Comparison of ENCODE assay signal across 1 cellular context in genomic region chr2:222859786-222860726, GRCh38.
TF ChIP-seq lines count a peak whose summit lies in the region.

No MANE protein-coding gene starts in this region.

TF ChIP-seq in HepG2, 621 proteins besides CTCF, POLR2A, EP300 and RAD21 (continued from another document and continues in another):
- TF ChIP-seq ARID3A (IDR thresholded peaks at IDR 0.05; ENCODE audit: low read depth, low read length): no peak
- no peak for TF ChIP-seq ZMYM3 (CRISPR knock-in tag; IDR thresholded peaks at IDR 0.05)
- no peak for TF ChIP-seq CHD2 (IDR thresholded peaks at IDR 0.05; ENCODE audit: low read depth, low read length)
- TF ChIP-seq SP4 (CRISPR knock-in tag; IDR thresholded peaks at IDR 0.05): no peak
- TF ChIP-seq ZFP36L2 (CRISPR knock-in tag; IDR thresholded peaks at IDR 0.05): no peak
- TF ChIP-seq CBX5 (CRISPR knock-in tag; IDR thresholded peaks at IDR 0.05; ENCODE audit: borderline replicate concordance): no peak
- peak; percentile 57; the same call in 1 of the 2 replicates for TF ChIP-seq ZNF362 (CRISPR knock-in tag; IDR thresholded peaks at IDR 0.05; ENCODE audit: borderline replicate concordance)
- TF ChIP-seq GABPB1 (CRISPR knock-in tag; IDR thresholded peaks at IDR 0.05): no peak
- TF ChIP-seq PHF21A (CRISPR knock-in tag; IDR thresholded peaks at IDR 0.05): no peak; the same call in 1 of the 2 replicates
- TF ChIP-seq ZNF598 (CRISPR knock-in tag; IDR thresholded peaks at IDR 0.05; ENCODE audit: borderline replicate concordance): no peak
- no peak for TF ChIP-seq ZBTB2 (CRISPR knock-in tag; IDR thresholded peaks at IDR 0.05; ENCODE audit: low read depth)
- no peak for TF ChIP-seq ZNF841 (CRISPR knock-in tag; IDR thresholded peaks at IDR 0.05; ENCODE audit: borderline replicate concordance)
- TF ChIP-seq REL (CRISPR knock-in tag; conservative IDR thresholded peaks at IDR 0.05): no peak
- no peak for TF ChIP-seq ESRRA (CRISPR knock-in tag; IDR thresholded peaks at IDR 0.05; ENCODE audit: low read depth)
- no peak for TF ChIP-seq TEAD2 (CRISPR knock-in tag; IDR thresholded peaks at IDR 0.05)
- no peak for TF ChIP-seq ATAD3A (CRISPR knock-in tag; IDR thresholded peaks at IDR 0.05)
- TF ChIP-seq ZNF34 (CRISPR knock-in tag; IDR thresholded peaks at IDR 0.05; ENCODE audit: borderline replicate concordance): no peak
- TF ChIP-seq DZIP1 (CRISPR knock-in tag; IDR thresholded peaks at IDR 0.05): no peak
- TF ChIP-seq ZNF572 (CRISPR knock-in tag; IDR thresholded peaks at IDR 0.05): no peak
- no peak for TF ChIP-seq ZNF567 (CRISPR knock-in tag; IDR thresholded peaks at IDR 0.05; ENCODE audit: borderline replicate concordance)
- TF ChIP-seq YEATS4 (CRISPR knock-in tag; IDR thresholded peaks at IDR 0.05; ENCODE audit: borderline replicate concordance): no peak
- no peak for TF ChIP-seq WIZ (CRISPR knock-in tag; IDR thresholded peaks at IDR 0.05)
- TF ChIP-seq NCOR1 (IDR thresholded peaks at IDR 0.05; ENCODE audit: borderline replicate concordance, low read length): no peak; the same call in 1 of the 2 replicates
- no peak for TF ChIP-seq POGK (CRISPR knock-in tag; conservative IDR thresholded peaks at IDR 0.05)
- 0 out of 2 replicates have a peak, but pooled peaks have one; percentile 5 for TF ChIP-seq MLX (CRISPR knock-in tag; IDR thresholded peaks at IDR 0.05)
- no peak for TF ChIP-seq REXO4 (CRISPR knock-in tag; IDR thresholded peaks at IDR 0.05; ENCODE audit: borderline replicate concordance)
- no peak for TF ChIP-seq RBM22 (optimal IDR thresholded peaks at IDR 0.05; ENCODE audit: low read length)
- no peak for TF ChIP-seq SRSF1 (optimal IDR thresholded peaks at IDR 0.05; ENCODE audit: low read depth, low read length)
- no peak for TF ChIP-seq BHLHE40 (IDR thresholded peaks at IDR 0.05; ENCODE audit: low read length)
- TF ChIP-seq E2F5 (CRISPR knock-in tag; conservative IDR thresholded peaks at IDR 0.05): no peak
- no peak for TF ChIP-seq KDM3A (CRISPR knock-in tag; IDR thresholded peaks at IDR 0.05; ENCODE audit: low read depth)
- no peak for TF ChIP-seq IKZF1 (IDR thresholded peaks at IDR 0.05)
- TF ChIP-seq MYC (CRISPR knock-in tag; IDR thresholded peaks at IDR 0.05; ENCODE audit: borderline replicate concordance): no peak
- no peak for TF ChIP-seq HIVEP1 (CRISPR knock-in tag; IDR thresholded peaks at IDR 0.05)
- no peak for TF ChIP-seq ARNT2 (CRISPR knock-in tag; IDR thresholded peaks at IDR 0.05; ENCODE audit: low read depth)
- TF ChIP-seq ONECUT2 (CRISPR knock-in tag; IDR thresholded peaks at IDR 0.05): no peak
- TF ChIP-seq HOXA9 (CRISPR knock-in tag; IDR thresholded peaks at IDR 0.05; ENCODE audit: borderline replicate concordance): no peak
- TF ChIP-seq TEF (CRISPR knock-in tag; IDR thresholded peaks at IDR 0.05): no peak
- no peak for TF ChIP-seq ZNF138 (CRISPR knock-in tag; IDR thresholded peaks at IDR 0.05; ENCODE audit: low read depth)
- no peak for TF ChIP-seq PRMT3 (CRISPR knock-in tag; IDR thresholded peaks at IDR 0.05; ENCODE audit: borderline replicate concordance, low read depth)
- TF ChIP-seq ZNF646 (CRISPR knock-in tag; IDR thresholded peaks at IDR 0.05): 0 out of 2 replicates have a peak, but pooled peaks have one; percentile 2
- TF ChIP-seq SMAD9 (CRISPR knock-in tag; IDR thresholded peaks at IDR 0.05): no peak
- TF ChIP-seq TFDP2 (CRISPR knock-in tag; IDR thresholded peaks at IDR 0.05): peak; percentile 37; the same call in 1 of the 2 replicates
